Comparison of ENCODE assay signal across 2 cellular contexts in the genomic region with DNA sequence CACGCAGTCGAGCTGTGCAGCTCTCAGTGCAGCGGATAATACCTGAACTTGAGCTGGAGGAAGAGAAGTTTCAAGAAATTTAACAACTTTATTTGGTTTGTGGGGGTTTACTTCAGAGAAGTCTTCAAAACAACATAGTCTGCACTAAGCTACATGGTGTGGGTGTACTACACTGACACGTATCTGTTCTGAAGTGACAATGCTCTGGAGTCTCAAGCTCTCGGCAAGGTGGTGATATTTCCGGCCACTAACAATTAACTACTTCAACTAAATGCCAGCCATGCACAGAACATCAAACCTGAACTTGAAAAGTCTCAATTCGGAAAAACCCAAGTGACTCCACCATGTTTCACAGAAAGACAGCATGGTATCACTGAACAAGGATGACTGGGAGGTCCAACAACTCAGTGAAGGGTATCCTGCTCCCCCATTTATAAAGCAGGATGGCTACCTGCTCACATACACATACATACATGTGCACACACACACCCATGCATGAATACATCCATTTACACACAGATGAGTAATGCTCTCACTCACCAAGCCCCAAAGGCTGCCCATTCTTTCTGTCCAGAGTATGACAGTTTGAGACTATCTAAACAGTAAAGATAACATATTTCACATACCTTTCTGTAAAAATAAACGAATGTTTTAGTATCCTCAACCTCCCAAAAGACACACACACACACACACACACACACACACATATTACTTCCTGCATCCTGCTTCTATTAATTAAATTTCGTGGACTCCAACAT.
TF ChIP-seq lines count a peak whose summit lies in the region.

No MANE protein-coding gene starts in this region.

TF ChIP-seq in SK-N-SH treated with all-trans-retinoic acid at 6 μM for 48 hours, 23 proteins besides CTCF, POLR2A, EP300 and RAD21 (continued from another document):
- peak; percentile 65 for TF ChIP-seq ISL1 (CRISPR knock-in tag; IDR thresholded peaks at IDR 0.05)

TF ChIP-seq in SK-N-SH, 30 proteins besides CTCF, POLR2A, EP300 and RAD21:
- TF ChIP-seq, protein P1, sequence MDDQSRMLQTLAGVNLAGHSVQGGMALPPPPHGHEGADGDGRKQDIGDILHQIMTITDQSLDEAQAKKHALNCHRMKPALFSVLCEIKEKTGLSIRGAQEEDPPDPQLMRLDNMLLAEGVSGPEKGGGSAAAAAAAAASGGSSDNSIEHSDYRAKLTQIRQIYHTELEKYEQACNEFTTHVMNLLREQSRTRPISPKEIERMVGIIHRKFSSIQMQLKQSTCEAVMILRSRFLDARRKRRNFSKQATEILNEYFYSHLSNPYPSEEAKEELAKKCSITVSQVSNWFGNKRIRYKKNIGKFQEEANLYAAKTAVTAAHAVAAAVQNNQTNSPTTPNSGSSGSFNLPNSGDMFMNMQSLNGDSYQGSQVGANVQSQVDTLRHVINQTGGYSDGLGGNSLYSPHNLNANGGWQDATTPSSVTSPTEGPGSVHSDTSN (IDR thresholded peaks at IDR 0.05) = no peak
- TF ChIP-seq, protein P2, sequence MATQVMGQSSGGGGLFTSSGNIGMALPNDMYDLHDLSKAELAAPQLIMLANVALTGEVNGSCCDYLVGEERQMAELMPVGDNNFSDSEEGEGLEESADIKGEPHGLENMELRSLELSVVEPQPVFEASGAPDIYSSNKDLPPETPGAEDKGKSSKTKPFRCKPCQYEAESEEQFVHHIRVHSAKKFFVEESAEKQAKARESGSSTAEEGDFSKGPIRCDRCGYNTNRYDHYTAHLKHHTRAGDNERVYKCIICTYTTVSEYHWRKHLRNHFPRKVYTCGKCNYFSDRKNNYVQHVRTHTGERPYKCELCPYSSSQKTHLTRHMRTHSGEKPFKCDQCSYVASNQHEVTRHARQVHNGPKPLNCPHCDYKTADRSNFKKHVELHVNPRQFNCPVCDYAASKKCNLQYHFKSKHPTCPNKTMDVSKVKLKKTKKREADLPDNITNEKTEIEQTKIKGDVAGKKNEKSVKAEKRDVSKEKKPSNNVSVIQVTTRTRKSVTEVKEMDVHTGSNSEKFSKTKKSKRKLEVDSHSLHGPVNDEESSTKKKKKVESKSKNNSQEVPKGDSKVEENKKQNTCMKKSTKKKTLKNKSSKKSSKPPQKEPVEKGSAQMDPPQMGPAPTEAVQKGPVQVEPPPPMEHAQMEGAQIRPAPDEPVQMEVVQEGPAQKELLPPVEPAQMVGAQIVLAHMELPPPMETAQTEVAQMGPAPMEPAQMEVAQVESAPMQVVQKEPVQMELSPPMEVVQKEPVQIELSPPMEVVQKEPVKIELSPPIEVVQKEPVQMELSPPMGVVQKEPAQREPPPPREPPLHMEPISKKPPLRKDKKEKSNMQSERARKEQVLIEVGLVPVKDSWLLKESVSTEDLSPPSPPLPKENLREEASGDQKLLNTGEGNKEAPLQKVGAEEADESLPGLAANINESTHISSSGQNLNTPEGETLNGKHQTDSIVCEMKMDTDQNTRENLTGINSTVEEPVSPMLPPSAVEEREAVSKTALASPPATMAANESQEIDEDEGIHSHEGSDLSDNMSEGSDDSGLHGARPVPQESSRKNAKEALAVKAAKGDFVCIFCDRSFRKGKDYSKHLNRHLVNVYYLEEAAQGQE (IDR thresholded peaks at IDR 0.05; ENCODE audit: low read depth, low read length) = no peak
- TF ChIP-seq GABPA (IDR thresholded peaks at IDR 0.05; ENCODE audit: low read depth) (no peak), FOSL2 (IDR thresholded peaks at IDR 0.05; ENCODE audit: borderline replicate concordance, low read depth) (no peak), TAF1 (IDR thresholded peaks at IDR 0.05; ENCODE audit: borderline replicate concordance, low read depth, low read length) (no peak), EZH2phosphoT487 (IDR thresholded peaks at IDR 0.05; ENCODE audit: borderline replicate concordance, low read depth) (no peak), RFX5 (IDR thresholded peaks at IDR 0.05; ENCODE audit: low read length) (no peak), NFIC (IDR thresholded peaks at IDR 0.05; ENCODE audit: borderline replicate concordance) (no peak), RCOR1 (IDR thresholded peaks at IDR 0.05; ENCODE audit: low read length) (no peak), YY1 (IDR thresholded peaks at IDR 0.05; ENCODE audit: low read depth) (no peak), SMC3 (IDR thresholded peaks at IDR 0.05; ENCODE audit: low read depth, low read length) (no peak), ELF1 (IDR thresholded peaks at IDR 0.05) (no peak), CHD2 (IDR thresholded peaks at IDR 0.05; ENCODE audit: low read length, partially characterized antibody) (no peak), SIN3A (IDR thresholded peaks at IDR 0.05; ENCODE audit: borderline replicate concordance, low read depth, low read length) (no peak), FOXJ3 (CRISPR knock-in tag; IDR thresholded peaks at IDR 0.05) (no peak), MXI1 (IDR thresholded peaks at IDR 0.05; ENCODE audit: low read depth, low read length) (no peak)
- TF ChIP-seq, protein P3, sequence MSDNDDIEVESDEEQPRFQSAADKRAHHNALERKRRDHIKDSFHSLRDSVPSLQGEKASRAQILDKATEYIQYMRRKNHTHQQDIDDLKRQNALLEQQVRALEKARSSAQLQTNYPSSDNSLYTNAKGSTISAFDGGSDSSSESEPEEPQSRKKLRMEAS (IDR thresholded peaks at IDR 0.05; ENCODE audit: low read depth) = no peak
- TF ChIP-seq, protein P4, sequence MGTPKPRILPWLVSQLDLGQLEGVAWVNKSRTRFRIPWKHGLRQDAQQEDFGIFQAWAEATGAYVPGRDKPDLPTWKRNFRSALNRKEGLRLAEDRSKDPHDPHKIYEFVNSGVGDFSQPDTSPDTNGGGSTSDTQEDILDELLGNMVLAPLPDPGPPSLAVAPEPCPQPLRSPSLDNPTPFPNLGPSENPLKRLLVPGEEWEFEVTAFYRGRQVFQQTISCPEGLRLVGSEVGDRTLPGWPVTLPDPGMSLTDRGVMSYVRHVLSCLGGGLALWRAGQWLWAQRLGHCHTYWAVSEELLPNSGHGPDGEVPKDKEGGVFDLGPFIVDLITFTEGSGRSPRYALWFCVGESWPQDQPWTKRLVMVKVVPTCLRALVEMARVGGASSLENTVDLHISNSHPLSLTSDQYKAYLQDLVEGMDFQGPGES (IDR thresholded peaks at IDR 0.05; ENCODE audit: low read depth, low read length) = no peak
TF ChIP-seq in SK-N-SH: peak in this region for 0.
